Comparison of ENCODE assay signal across 12 cellular contexts in genomic region chr4:153542131-153542530, GRCh38.
DNase-seq lines count a peak whose midpoint lies in the region; ATAC-seq, FAIRE-seq and TF ChIP-seq lines count a peak whose summit lies in the region.
"Had no signal": no experiment of that assay in that cellular context is flagged by ENCODE, and none has a peak within 500 bp of the region (broad histone marks: within the 10 kb centered on the region; RNA-seq: fewer than 3 reads in every experiment).

No MANE protein-coding gene starts in this region.

- no peak overlapping the region for H3K27ac ChIP-seq in CD4-positive, alpha-beta memory T cell (ENCODE audit: low read depth, low read length)
- peak overlapping the region; percentile 47; the same call in 1 of the 2 replicates for H3K27ac ChIP-seq in GM23248
- H3K27ac ChIP-seq in astrocyte (ENCODE audit: low read depth, low read length): no peak overlapping the region
- H3K27ac ChIP-seq in osteoblast (ENCODE audit: low read depth, low read length): peak overlapping the region; percentile 55

- H3K36me3 Mint-ChIP-seq in CD4-positive, alpha-beta memory T cell: peaks cover 18 to 24% of the 10 kb centered on the region in 2 donors
- peaks cover 5% of the 10 kb centered on the region for H3K36me3 Mint-ChIP-seq in astrocyte (ENCODE audit: low read depth, unreplicated experiment)

- 0 out of 2 replicates have a peak, but pooled peaks cover 4% of the 10 kb centered on the region for H3K79me2 ChIP-seq in GM23248 (ENCODE audit: insufficient read depth)
- no peaks in the 10 kb centered on the region for H3K79me2 ChIP-seq in astrocyte (ENCODE audit: insufficient read depth, low read length)
- no peaks in the 10 kb centered on the region for H3K79me2 ChIP-seq in osteoblast (ENCODE audit: insufficient read depth, low read length)

- H3K4me1 ChIP-seq in CD4-positive, alpha-beta memory T cell (ENCODE audit: insufficient read depth, low read length): peaks cover 73% of the 10 kb centered on the region
- H3K4me1 ChIP-seq in GM23248 (ENCODE audit: insufficient read depth) (peaks cover 23% of the 10 kb centered on the region), astrocyte (ENCODE audit: insufficient read depth, low read length) (peaks cover 17% of the 10 kb centered on the region), osteoblast (ENCODE audit: insufficient read depth, low read length) (peaks cover 12% of the 10 kb centered on the region), HAP-1 (no peaks in the 10 kb centered on the region; the same call in 1 of the 2 replicates)

- POLR2A ChIA-PET in CD4-positive, alpha-beta memory T cell (lab: Charles Lee; ENCODE audit: partially characterized antibody): interaction anchor here (0.8 to 1.9 kb wide), 5 partner anchors 11 to 44 kb away, joined by 3 to 10 read pairs (median 4); no protein-coding TSS in a partner anchor

- H3K9me2 ChIP-seq in GM23248 (ENCODE audit: insufficient read depth): no peaks in the 10 kb centered on the region

- H3K4me2 ChIP-seq in GM23248 (ENCODE audit: unreplicated experiment): no peak overlapping the region
- H3K4me2 ChIP-seq in astrocyte (ENCODE audit: low read length): peak overlapping the region; percentile 45
- peak overlapping the region; percentile 23 for H3K4me2 ChIP-seq in osteoblast (ENCODE audit: insufficient read depth, low read length)

- peaks cover 15% of the 10 kb centered on the region for H3F3A ChIP-seq in GM23248 (ENCODE audit: insufficient read depth)

- CTCF ChIA-PET in CD4-positive, alpha-beta memory T cell (lab: Charles Lee; ENCODE audit: partially characterized antibody): interaction anchor here (0.7 to 8.0 kb wide), 10 partner anchors 9 to 109 kb away, joined by 3 to 46 read pairs (median 6); no protein-coding TSS in a partner anchor

- H3K9me3 ChIP-seq in CD4-positive, alpha-beta memory T cell (ENCODE audit: control insufficient read depth in 1 of 2, low read length in 2 of 2): no peaks in the 10 kb centered on the region
- no peaks in the 10 kb centered on the region for H3K9me3 ChIP-seq in GM23248 (ENCODE audit: low read depth)
- H3K9me3 ChIP-seq in astrocyte (ENCODE audit: insufficient read depth, low read depth, low read length): no peaks in the 10 kb centered on the region
- no peaks in the 10 kb centered on the region for H3K9me3 ChIP-seq in osteoblast (ENCODE audit: low read depth, low read length)
- H3K9me3 ChIP-seq in HAP-1: no peaks in the 10 kb centered on the region

- FAIRE-seq in astrocyte (lab: Jason Lieb, UNC): no peak
- FAIRE-seq: endometrium had no signal

- H3K4me1 Mint-ChIP-seq in CD4-positive, alpha-beta memory T cell: peaks cover 46 to 83% (median 69%) of the 10 kb centered on the region in 4 donors
- H3K4me1 Mint-ChIP-seq in astrocyte (ENCODE audit: low read depth, unreplicated experiment): peaks cover 28% of the 10 kb centered on the region

- H3K4me3 ChIP-seq in CD4-positive, alpha-beta memory T cell (ENCODE audit: low read length in 2 of 2): no peak overlapping the region
- H3K4me3 ChIP-seq in GM23248: no peak overlapping the region
- no peak overlapping the region for H3K4me3 ChIP-seq in astrocyte (ENCODE audit: insufficient read depth, low read depth, low read length)
- no peak overlapping the region for H3K4me3 ChIP-seq in osteoblast (ENCODE audit: insufficient read depth, low read length)
- H3K4me3 ChIP-seq in HAP-1: no peak overlapping the region

- no peaks in the 10 kb centered on the region for H3K27me3 Mint-ChIP-seq in CD4-positive, alpha-beta memory T cell
- no peaks in the 10 kb centered on the region for H3K27me3 Mint-ChIP-seq in astrocyte (ENCODE audit: low read depth, unreplicated experiment)

- intact Hi-C loops in CD4-positive, alpha-beta memory T cell (cut with micrococcal nuclease): no loop called here

- WGBS in GM23248 (ENCODE audit: low coverage in 1 of 2, low lambda C conversion rate in 2 of 2, missing lambda C conversion rate in 2 of 2), 2 experiments: 88 to 89% methylated on average over 6 of the region's 6 CpGs

- H3K27ac Mint-ChIP-seq in CD4-positive, alpha-beta memory T cell: peak overlapping the region; percentile 1 to 87 (median 33)
- peak overlapping the region; percentile 73 for H3K27ac Mint-ChIP-seq in astrocyte (ENCODE audit: unreplicated experiment)
- H3K27ac Mint-ChIP-seq: WTC11 had no signal

- no peak for DNase-seq in CD4-positive, alpha-beta memory T cell
- no peak for DNase-seq in GM23248
- DNase-seq in astrocyte (ENCODE audit: low read depth): no peak
- DNase-seq in osteoblast (ENCODE audit: insufficient read length, low spot score, missing footprints): no peak
- DNase-seq in HAP-1 (ENCODE audit: low spot score in 2 of 2): no peak
- DNase-seq in effector CD4-positive, alpha-beta T cell: no peak
- no peak for DNase-seq in GM19240 (ENCODE audit: insufficient read length, low spot score)
- DNase-seq: retina had no signal

- no peak for ATAC-seq in HG02840 (IDR thresholded peaks at IDR 0.05; ENCODE audit: low FRiP score, unreplicated experiment)
- ATAC-seq: WTC11 had no signal

- peak overlapping the region in 6 of 8 donors; percentile 17 to 77 (median 44) for H3K4me3 Mint-ChIP-seq in CD4-positive, alpha-beta memory T cell
- H3K4me3 Mint-ChIP-seq in astrocyte (ENCODE audit: unreplicated experiment): no peak overlapping the region
- H3K4me3 Mint-ChIP-seq: neural crest cell, WTC11 had no signal

- no peak for TF ChIP-seq CTCF in astrocyte (IDR thresholded peaks at IDR 0.05; ENCODE audit: insufficient read depth, low read depth, low read length)
- no peak for TF ChIP-seq CTCF in osteoblast (IDR thresholded peaks at IDR 0.05; ENCODE audit: extremely low read depth, low read depth, low read length)

- H2AFZ ChIP-seq in GM23248: no peak overlapping the region
- no peak overlapping the region for H2AFZ ChIP-seq in astrocyte (ENCODE audit: low read depth, low read length)
- H2AFZ ChIP-seq in osteoblast (ENCODE audit: low read length): no peak overlapping the region

- H3K9me3 Mint-ChIP-seq in CD4-positive, alpha-beta memory T cell: no peaks in the 10 kb centered on the region
- H3K9me3 Mint-ChIP-seq in astrocyte (ENCODE audit: unreplicated experiment): no peaks in the 10 kb centered on the region
- H3K9me3 Mint-ChIP-seq: neural crest cell, WTC11 had no signal

- in situ Hi-C loops in GM23248 (cut with MboI) (no loop called here), HAP-1 (cut with MboI; ENCODE audit: low sequenced_read_pairs) (no loop called here)

- H3K27me3 ChIP-seq in CD4-positive, alpha-beta memory T cell (ENCODE audit: insufficient read depth, low read length): no peaks in the 10 kb centered on the region
- H3K27me3 ChIP-seq in GM23248 (replicated peaks; ENCODE audit: insufficient read depth) (no peaks in the 10 kb centered on the region), astrocyte (ENCODE audit: insufficient read depth, low read length) (no peaks in the 10 kb centered on the region), osteoblast (ENCODE audit: insufficient read depth, low read length) (no peaks in the 10 kb centered on the region), HAP-1 (ENCODE audit: low read depth) (no peaks in the 10 kb centered on the region)

- H3K36me3 ChIP-seq in CD4-positive, alpha-beta memory T cell (ENCODE audit: insufficient read depth, low read length): no peaks in the 10 kb centered on the region
- no peaks in the 10 kb centered on the region for H3K36me3 ChIP-seq in GM23248 (ENCODE audit: low read depth)
- no peaks in the 10 kb centered on the region for H3K36me3 ChIP-seq in astrocyte (ENCODE audit: insufficient read depth, low read length)
- H3K36me3 ChIP-seq in osteoblast (ENCODE audit: insufficient read depth, low read length): no peaks in the 10 kb centered on the region
- no peaks in the 10 kb centered on the region for H3K36me3 ChIP-seq in HAP-1 (replicated peaks)

- H3K9ac ChIP-seq in GM23248 (no peak overlapping the region), astrocyte (ENCODE audit: low read length) (no peak overlapping the region)

- H4K20me1 ChIP-seq in GM23248 (ENCODE audit: insufficient read depth): no peaks in the 10 kb centered on the region
- peaks cover 34% of the 10 kb centered on the region for H4K20me1 ChIP-seq in astrocyte (ENCODE audit: insufficient read depth, low read length)
- H4K20me1 ChIP-seq in osteoblast (ENCODE audit: insufficient read depth, low read length): peaks cover 12% of the 10 kb centered on the region

Comparison
In these comparisons a context has a peak if more than half of its experiments do, and no peak if none do; other contexts are left out.
1. H3K27ac ChIP-seq: peak in GM23248 (single experiment) and osteoblast (single experiment); none in CD4-positive, alpha-beta memory T cell (single experiment) and astrocyte (single experiment).